ENCODE assay signal across 18 cellular contexts in the genomic region with DNA sequence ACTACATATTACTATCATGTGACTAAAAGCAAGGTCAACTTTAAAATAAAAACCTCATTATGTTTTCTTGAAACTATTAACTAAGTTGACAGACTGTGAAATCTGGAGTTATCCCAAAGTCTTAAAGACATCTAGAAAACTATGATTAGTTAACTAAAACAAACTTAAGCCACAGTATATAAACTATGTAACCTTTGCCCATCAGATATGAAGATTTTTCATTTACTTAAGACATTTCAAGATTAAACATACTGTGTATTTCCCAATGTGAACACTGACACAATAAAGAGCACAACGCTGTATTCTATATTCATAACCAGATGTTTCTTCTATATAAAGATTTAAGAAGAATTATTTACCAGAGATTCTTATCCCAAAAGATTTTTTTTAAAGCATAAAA. TPM values are rescaled to one million over a fixed set of nuclear protein-coding genes. Genes with fewer than 3 reads are reported as not detected.
DNase-seq lines count a peak whose midpoint lies in the region; ATAC-seq and TF ChIP-seq lines count a peak whose summit lies in the region.
"Had no signal": no experiment of that assay in that cellular context is flagged by ENCODE, and none has a peak within 500 bp of the region (broad histone marks: within the 10 kb centered on the region; RNA-seq: fewer than 3 reads in every experiment).

No MANE protein-coding gene starts in this region.

- H3K27ac Mint-ChIP-seq in mesothelial cell of epicardium, result peak overlapping the region; percentile 41

- H3K4me1 Mint-ChIP-seq in mesothelial cell of epicardium, result peaks cover 14% of the 10 kb centered on the region

- no peak for ATAC-seq in aorta (ENCODE audit: low FRiP score)

- H3K4me2 ChIP-seq in neuronal stem cell (ENCODE audit: insufficient read depth, low read length, poor library complexity, severe bottlenecking), result no peak overlapping the region
- H3K4me2 ChIP-seq: BLaER1 had no signal

- no peak overlapping the region for H2AK5ac ChIP-seq in neuronal stem cell (ENCODE audit: low read depth, low read length)

- TF ChIP-seq POLR2A in suprapubic skin (IDR thresholded peaks at IDR 0.05), result no peak

- peaks cover 11% of the 10 kb centered on the region for H3K4me1 ChIP-seq in adipocyte (ENCODE audit: control insufficient read depth, insufficient read depth, low read length)
- no peaks in the 10 kb centered on the region for H3K4me1 ChIP-seq in neuronal stem cell (ENCODE audit: control insufficient read depth in 2 of 2, insufficient read depth in 1 of 2, low read depth in 1 of 2, low read length in 2 of 2)
- H3K4me1 ChIP-seq in aorta (ENCODE audit: control insufficient read depth in 1 of 2, insufficient read depth in 2 of 2, low read length in 2 of 2), result peaks cover 0 to 2% of the 10 kb centered on the region in 2 donors
- H3K4me1 ChIP-seq in suprapubic skin, result peaks cover 2% of the 10 kb centered on the region
- H3K4me1 ChIP-seq: BLaER1, Peyer's patch had no signal

- H3K79me1 ChIP-seq in neuronal stem cell (ENCODE audit: low read depth, low read length), result no peaks in the 10 kb centered on the region

- peak; percentile 16 for DNase-seq in EH (ENCODE audit: low read depth)
- peak; percentile 75 for DNase-seq in adipocyte (ENCODE audit: low read depth)
- peak; percentile 10 for DNase-seq in fibroblast of peridontal ligament (ENCODE audit: extremely low read depth)
- no peak for DNase-seq in mesothelial cell of epicardium (ENCODE audit: low spot score in 2 of 2, unreplicated experiment in 2 of 2)
- no peak for DNase-seq in neuronal stem cell (ENCODE audit: low spot score)
- no peak for DNase-seq in aorta
- DNase-seq in NCI-H1092 treated with DMSO at 0.1 percent for 48 hours (lab: John Stamatoyannopoulos, UW), result no peak
- DNase-seq in suprapubic skin (ENCODE audit: low spot score in 2 of 2), result no peak
- DNase-seq: CD8-positive, alpha-beta memory T cell; DMS 273 treated with DMSO at 0.1 percent for 48 hours; Kasumi-1; NCI-H1417 treated with DMSO at 0.1 percent for 48 hours; NCI-H2029; NCI-H510A; NCI-H82; Peyer's patch; SHP77 had no signal

- no peak overlapping the region for H3K14ac ChIP-seq in neuronal stem cell (ENCODE audit: low read length)

- peaks cover 13% of the 10 kb centered on the region for H3K36me3 Mint-ChIP-seq in mesothelial cell of epicardium

- no peak overlapping the region for H4K91ac ChIP-seq in neuronal stem cell (ENCODE audit: low read depth, low read length, poor library complexity)

- H3K9ac ChIP-seq in adipocyte (ENCODE audit: low read length), result no peak overlapping the region
- no peak overlapping the region for H3K9ac ChIP-seq in neuronal stem cell (ENCODE audit: low read depth, low read length, poor library complexity)
- H3K9ac ChIP-seq: BLaER1 had no signal

- no peak overlapping the region for H2BK120ac ChIP-seq in neuronal stem cell (ENCODE audit: low read depth, low read length)

- no peaks in the 10 kb centered on the region for H3K27me3 Mint-ChIP-seq in mesothelial cell of epicardium (ENCODE audit: low read depth)
- H3K27me3 Mint-ChIP-seq: CD8-positive, alpha-beta memory T cell had no signal

- H3K18ac ChIP-seq in neuronal stem cell (ENCODE audit: low read length), result no peak overlapping the region

- no peak overlapping the region for H3K4ac ChIP-seq in neuronal stem cell (ENCODE audit: low read length)

- H2AFZ ChIP-seq in neuronal stem cell (ENCODE audit: low read length), result no peak overlapping the region

- WGBS in neuronal stem cell (ENCODE audit: extremely low coverage in 2 of 2, insufficient read length in 2 of 2, insufficient replicate concordance in 1 of 2), 2 donors, result no CpG with 5 or more reads among the region's 1 CpG
- WGBS in aorta, 2 donors, result 6 to 19% methylated on average over 1 of the region's 1 CpG
- 52% methylated on average over 1 of the region's 1 CpG for WGBS in suprapubic skin

- H3K4me3 Mint-ChIP-seq in mesothelial cell of epicardium, result no peak overlapping the region
- H3K4me3 Mint-ChIP-seq: CD8-positive, alpha-beta memory T cell had no signal

- no peaks in the 10 kb centered on the region for H3K9me3 Mint-ChIP-seq in mesothelial cell of epicardium
- H3K9me3 Mint-ChIP-seq: CD8-positive, alpha-beta memory T cell had no signal

- H3K27me3 ChIP-seq in adipocyte (replicated peaks; ENCODE audit: control insufficient read depth, insufficient read depth, low read length), result no peaks in the 10 kb centered on the region
- no peaks in the 10 kb centered on the region for H3K27me3 ChIP-seq in neuronal stem cell (ENCODE audit: control insufficient read depth in 3 of 3, insufficient read depth in 3 of 3, low read depth in 1 of 3, low read length in 3 of 3)
- H3K27me3 ChIP-seq in aorta (ENCODE audit: control insufficient read depth in 1 of 2, insufficient read depth in 2 of 2, low read length in 1 of 2), result no peaks in the 10 kb centered on the region
- no peaks in the 10 kb centered on the region for H3K27me3 ChIP-seq in suprapubic skin
- H3K27me3 ChIP-seq: BLaER1, Peyer's patch had no signal

- no peak overlapping the region for H4K8ac ChIP-seq in neuronal stem cell (ENCODE audit: low read depth, low read length)

- H3K9me3 ChIP-seq in adipocyte (ENCODE audit: control insufficient read depth, low read length), result no peaks in the 10 kb centered on the region
- H3K9me3 ChIP-seq in neuronal stem cell (replicated peaks in 1 of 2; ENCODE audit: control insufficient read depth in 2 of 2, insufficient read depth in 1 of 2, low read depth in 1 of 2, low read length in 2 of 2), result no peaks in the 10 kb centered on the region
- H3K9me3 ChIP-seq in aorta (ENCODE audit: control insufficient read depth, low read length), result no peaks in the 10 kb centered on the region
- no peaks in the 10 kb centered on the region for H3K9me3 ChIP-seq in suprapubic skin
- H3K9me3 ChIP-seq: BLaER1, Peyer's patch had no signal

- H2BK12ac ChIP-seq in neuronal stem cell (ENCODE audit: low read length), result no peak overlapping the region

- H3K4me3 ChIP-seq in adipocyte (ENCODE audit: low read length) (no peak overlapping the region), neuronal stem cell (ENCODE audit: low read length in 2 of 2) (no peak overlapping the region), aorta (ENCODE audit: low read length in 2 of 2) (no peak overlapping the region), suprapubic skin (no peak overlapping the region)
- H3K4me3 ChIP-seq: BLaER1, Peyer's patch had no signal

- no peak for TF ChIP-seq EP300 in suprapubic skin (IDR thresholded peaks at IDR 0.05)

- no peak overlapping the region for H2BK15ac ChIP-seq in neuronal stem cell (ENCODE audit: low read length)

- H3K27ac ChIP-seq in neuronal stem cell (replicated peaks; ENCODE audit: low read length) (no peak overlapping the region), aorta (ENCODE audit: low read depth in 1 of 2, low read length in 2 of 2) (no peak overlapping the region), suprapubic skin (no peak overlapping the region)
- H3K27ac ChIP-seq: BLaER1, Peyer's patch had no signal

- H3K36me3 ChIP-seq in adipocyte (ENCODE audit: control insufficient read depth, insufficient read depth, low read length, severe bottlenecking) (no peaks in the 10 kb centered on the region), neuronal stem cell (replicated peaks in 1 of 2; ENCODE audit: control insufficient read depth in 2 of 2, insufficient read depth in 2 of 2, low read length in 2 of 2) (peaks cover 0 to 5% of the 10 kb centered on the region in 2 donors), aorta (ENCODE audit: control insufficient read depth in 1 of 2, insufficient read depth in 2 of 2, low read length in 1 of 2) (no peaks in the 10 kb centered on the region), suprapubic skin (peaks cover 18% of the 10 kb centered on the region)

- H3K23ac ChIP-seq in neuronal stem cell (ENCODE audit: low read depth, low read length, poor library complexity), result no peak overlapping the region

- TF ChIP-seq CTCF in mesothelial cell of epicardium (IDR thresholded peaks at IDR 0.05; ENCODE audit: unreplicated experiment) (no peak), suprapubic skin (IDR thresholded peaks at IDR 0.05) (no peak)

- no peak overlapping the region for H2BK5ac ChIP-seq in neuronal stem cell (ENCODE audit: low read length)

- intact Hi-C loops in aorta (cut with DNase I), result no loop called here

RNA-seq across cellular contexts. Expression of a gene that starts 33.5 kb away (rescaled TPM):
- total RNA-seq in mesothelial cell of epicardium (3.3 to 4.1 TPM (median 3.5 TPM) in 3 replicates), aorta (10 to 100 TPM in 1 of 2 donors, 1 to 10 TPM in 1; 5.0 to 14.3 TPM), suprapubic skin (10 to 100 TPM in 2 of 4 donors, 1 to 10 TPM in 2; 7.6 to 14.5 (median 10.7) TPM)
- polyA plus RNA-seq in neuronal stem cell (2013, experiment 1 of 2), result 3.3 TPM
- polyA plus RNA-seq in neuronal stem cell (2013, experiment 2 of 2), result 3.7 TPM
- 1 to 10 TPM; 1.2 to 1.5 TPM for polyA plus RNA-seq in aorta
- polyA plus RNA-seq: CD8-positive, alpha-beta memory T cell had no signal

RNA-seq across cellular contexts. Expression of a gene that starts 43.2 kb away (rescaled TPM):
- total RNA-seq in mesothelial cell of epicardium (29.0 to 30.4 TPM (median 30.3 TPM) in 3 replicates), aorta (10 to 100 TPM; 46.2 to 46.8 TPM), suprapubic skin (10 to 100 TPM; 27.4 to 42.2 (median 35.5) TPM)
- polyA plus RNA-seq in neuronal stem cell (2013, experiment 1 of 2), result 6.8 TPM
- 7.8 TPM for polyA plus RNA-seq in neuronal stem cell (2013, experiment 2 of 2)
- 10 to 100 TPM; 10.3 to 15.3 TPM for polyA plus RNA-seq in aorta

Comparison
In these comparisons a context has a peak if more than half of its experiments do, and no peak if none do; other contexts are left out.
1. DNase-seq: peak in EH (single experiment), adipocyte (single experiment) and fibroblast of peridontal ligament (single experiment); none in mesothelial cell of epicardium (0 of 2), neuronal stem cell (single experiment), aorta (0 of 2), NCI-H1092 treated with DMSO at 0.1 percent for 48 hours (single experiment) and suprapubic skin (0 of 2).